Comparison of ENCODE assay signal across 20 cellular contexts in the genomic region with DNA sequence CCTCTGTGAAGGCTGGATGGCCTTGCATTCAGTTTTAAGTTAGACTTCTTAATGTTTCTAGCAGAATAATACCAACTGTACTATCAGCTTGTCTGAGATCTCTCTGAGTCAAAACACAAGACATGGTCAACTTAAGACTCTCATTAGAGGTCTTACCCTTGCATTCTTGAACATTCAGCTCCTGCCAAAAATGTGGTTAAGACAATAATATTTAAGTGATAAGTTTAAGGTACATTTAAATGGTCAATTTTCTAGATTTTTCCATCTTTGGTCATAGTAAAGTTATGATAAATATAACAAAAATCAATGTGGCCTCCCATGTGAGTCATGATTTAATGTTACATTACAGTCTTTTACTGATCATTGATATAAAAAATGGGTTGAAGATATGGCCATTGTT.
"Had no signal": no experiment of that assay in that cellular context is flagged by ENCODE, and none has a peak within 500 bp of the region (broad histone marks: within the 10 kb centered on the region; RNA-seq: fewer than 3 reads in every experiment).

No MANE protein-coding gene starts in this region.

- DNase-seq: activated CD4-positive, alpha-beta T cell treated with anti-CD3 and anti-CD28 coated beads, Interleukin-2, amount 50 U/mL, for 48 hours; activated CD4-positive, CD25-positive, alpha-beta regulatory T cell treated with anti-CD3 and anti-CD28 coated beads, Interleukin-2, amount 50 U/mL, for 72 hours; activated naive CD4-positive, alpha-beta T cell treated with anti-CD3 and anti-CD28 coated beads for 36 hours; cerebellar nuclear complex; effector memory CD4-positive, alpha-beta T cell; hypothalamus; left ventricle myocardium inferior; mesenchymal stem cell; naive thymus-derived CD8-positive, alpha-beta T cell; stimulated activated CD4-positive, alpha-beta T cell treated with anti-CD3 and anti-CD28 coated beads, Interleukin-4, amount 100 ng/mL, for 4 hours; stimulated activated CD8-positive, alpha-beta memory T cell treated with anti-CD3 and anti-CD28 coated beads, Interleukin-4, amount 100 ng/mL, for 48 hours; stimulated activated naive CD8-positive, alpha-beta T cell treated with anti-CD3 and anti-CD28 coated beads, Interleukin-15, Interleukin-2, amounts not matched to agents 100 U/mL and 50 U/mL, for 24 hours; T-cell; T1000; trophoblast cell had no signal

- H3K9me3 Mint-ChIP-seq: activated naive CD4-positive, alpha-beta T cell treated with anti-CD3 and anti-CD28 coated beads for 36 hours; activated T-helper 17 cell treated with anti-CD3 and anti-CD28 coated beads, Interleukin-2, amount 50 U/mL, for 72 hours; brain; dendritic cell treated with granulocyte-macrophage colony-stimulating factor and Interleukin-4, amounts not matched to agents 40 ng/mL and 50 ng/mL, for 4 days; naive thymus-derived CD8-positive, alpha-beta T cell; T-cell had no signal

- H3K4me3 ChIP-seq: left ventricle myocardium inferior, right atrium auricular region, smooth muscle cell had no signal

- H3K36me3 Mint-ChIP-seq: brain had no signal

- ATAC-seq: activated T-helper 17 cell treated with anti-CD3 and anti-CD28 coated beads, Interleukin-2, amount 50 U/mL, for 72 hours; naive thymus-derived CD8-positive, alpha-beta T cell; stimulated activated naive CD8-positive, alpha-beta T cell treated with anti-CD3 and anti-CD28 coated beads, Interleukin-15, Interleukin-2, amounts not matched to agents 100 U/mL and 50 U/mL, for 24 hours; T-cell had no signal

- H3K27ac Mint-ChIP-seq: activated naive CD4-positive, alpha-beta T cell treated with anti-CD3 and anti-CD28 coated beads for 36 hours; activated T-helper 17 cell treated with anti-CD3 and anti-CD28 coated beads, Interleukin-2, amount 50 U/mL, for 72 hours; brain; dendritic cell treated with granulocyte-macrophage colony-stimulating factor and Interleukin-4, amounts not matched to agents 40 ng/mL and 50 ng/mL, for 4 days; naive thymus-derived CD8-positive, alpha-beta T cell; T-cell had no signal
